24 cellular contexts compared by ENCODE assay signal in the genomic region with DNA sequence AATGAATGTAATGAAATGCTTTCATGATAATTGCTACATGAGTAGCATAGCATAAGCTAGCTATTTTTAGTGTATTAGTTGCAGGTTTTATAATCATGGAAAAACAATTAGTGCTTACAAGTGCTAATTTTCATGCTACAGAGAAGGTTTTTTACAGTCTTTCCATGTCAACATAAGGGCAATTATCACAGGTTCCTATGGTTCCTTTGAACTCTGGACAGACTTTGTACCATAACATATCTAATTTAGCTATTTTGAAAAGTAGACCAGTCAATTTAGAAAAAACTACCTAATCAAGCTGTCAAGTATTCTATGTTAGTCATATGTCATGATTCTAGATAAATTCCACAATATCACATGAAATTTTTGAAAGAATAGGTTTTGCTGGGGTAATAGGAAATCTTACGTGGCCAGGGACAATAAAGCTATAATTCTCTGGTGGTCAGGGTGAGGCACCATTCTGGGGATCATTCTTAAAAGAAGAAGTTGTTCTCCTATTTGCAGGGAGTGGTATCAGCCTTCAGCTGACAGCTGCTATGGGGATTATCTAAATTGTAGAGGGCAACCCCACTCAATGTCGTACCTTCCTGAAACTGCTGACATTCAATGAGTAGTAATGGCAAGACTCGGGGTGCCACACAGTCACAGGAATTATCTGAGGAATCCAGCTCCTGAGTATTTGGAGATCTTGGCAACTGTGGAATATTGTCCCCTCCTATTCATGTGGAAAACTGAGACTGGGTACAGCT.
"Had no signal": no experiment of that assay in that cellular context is flagged by ENCODE, and none has a peak within 500 bp of the region (broad histone marks: within the 10 kb centered on the region; RNA-seq: fewer than 3 reads in every experiment).

No MANE protein-coding gene starts in this region.

- H3K9me3 ChIP-seq: ascending aorta, body of pancreas, SK-N-SH had no signal

- DNase-seq: activated B cell treated with CpG ODN at 0.5 μM for 24 hours; activated CD4-positive, alpha-beta memory T cell treated with anti-CD3 and anti-CD28 coated beads for 36 hours; activated CD4-positive, alpha-beta T cell treated with anti-CD3 and anti-CD28 coated beads for 1 hour; activated CD4-positive, alpha-beta T cell treated with anti-CD3 and anti-CD28 coated beads, Interleukin-2, amount 10 ng/mL, durations not matched to agents 7 days and 5 days; activated CD8-positive, alpha-beta memory T cell treated with anti-CD3 and anti-CD28 coated beads for 24 hours; activated effector memory CD4-positive, alpha-beta T cell treated with anti-CD3 and anti-CD28 coated beads, Interleukin-2, amount 50 U/mL, for 16 hours; activated naive CD4-positive, alpha-beta T cell treated with Interleukin-2 at 50 U/mL for 16 hours; activated naive CD8-positive, alpha-beta T cell treated with anti-CD3 and anti-CD28 coated beads, Interleukin-2, amount 50 U/mL, for 24 hours; activated T-cell treated with anti-CD3 and anti-CD28 coated beads, Interleukin-2, amount 50 U/mL, for 4 hours; amniotic stem cell; body of pancreas; IMR-90; Kasumi-1; KBM-7; NCI-H1048; NCI-H1694 treated with DMSO at 0.1 percent for 48 hours; NCI-H2081; NCI-H510A treated with DMSO at 0.1 percent for 48 hours; PC-3; SIG-M5; SK-N-SH; T-helper 1 cell had no signal

- H3K4me3 ChIP-seq: ascending aorta, body of pancreas had no signal

- H3K4me1 ChIP-seq: ascending aorta, body of pancreas had no signal

- ATAC-seq: activated naive CD4-positive, alpha-beta T cell treated with anti-CD3 and anti-CD28 coated beads, Interleukin-2, amount 50 U/mL, for 72 hours; activated naive CD8-positive, alpha-beta T cell treated with anti-CD3 and anti-CD28 coated beads, Interleukin-2, amount 50 U/mL, for 24 hours; activated T-cell treated with anti-CD3 and anti-CD28 coated beads, Interleukin-2, amount 50 U/mL, for 4 hours; body of pancreas; PC-3 had no signal

- H3K27ac ChIP-seq: ascending aorta, body of pancreas had no signal

- H3K27me3 ChIP-seq: ascending aorta, body of pancreas had no signal

- H3K36me3 ChIP-seq: ascending aorta had no signal
